ENCODE assay signal across 24 cellular contexts in genomic region chr3:119376758-119377157, GRCh38.
"Had no signal": no experiment of that assay in that cellular context is flagged by ENCODE, and none has a peak within 500 bp of the region (broad histone marks: within the 10 kb centered on the region; RNA-seq: fewer than 3 reads in every experiment).

No MANE protein-coding gene starts in this region.

- H3K4me1 ChIP-seq: esophagus squamous epithelium, lower lobe of right lung, right atrium auricular region, sigmoid colon, stomach, suprapubic skin, thyroid gland had no signal

- H3K79me2 ChIP-seq: hepatocyte had no signal

- ATAC-seq: effector memory CD8-positive, alpha-beta T cell; lower lobe of right lung; natural killer cell had no signal

- H3K4me3 ChIP-seq: esophagus squamous epithelium, hepatocyte, left ventricle myocardium inferior, lower lobe of right lung, ovary, right atrium auricular region, sigmoid colon, stomach, suprapubic skin, thyroid gland had no signal

- H3K27ac Mint-ChIP-seq: dendritic cell treated with granulocyte-macrophage colony-stimulating factor and Interleukin-4, amounts not matched to agents 40 ng/mL and 50 ng/mL, for 4 days; effector memory CD8-positive, alpha-beta T cell; mesothelial cell of epicardium; natural killer cell; type B pancreatic cell had no signal

- H3K36me3 ChIP-seq: ovary, thyroid gland had no signal

- H3K4me3 Mint-ChIP-seq: dendritic cell treated with granulocyte-macrophage colony-stimulating factor and Interleukin-4, amounts not matched to agents 40 ng/mL and 50 ng/mL, for 4 days; effector memory CD8-positive, alpha-beta T cell; memory B cell; mesothelial cell of epicardium; natural killer cell; neural crest cell; type B pancreatic cell had no signal

- H3K27ac ChIP-seq: esophagus squamous epithelium, hepatocyte, lower lobe of right lung, ovary, right atrium auricular region, sigmoid colon, stomach, suprapubic skin, thyroid gland had no signal

- H2AFZ ChIP-seq: hepatocyte had no signal

- H3K27me3 Mint-ChIP-seq: dendritic cell treated with granulocyte-macrophage colony-stimulating factor and Interleukin-4, amounts not matched to agents 40 ng/mL and 50 ng/mL, for 4 days; effector memory CD8-positive, alpha-beta T cell; memory B cell; type B pancreatic cell had no signal

- DNase-seq: effector memory CD8-positive, alpha-beta T cell; esophagus squamous epithelium; foreskin melanocyte; head of caudate nucleus; kidney; left cardiac atrium; left ventricle myocardium inferior; lower lobe of right lung; natural killer cell; ovary; sigmoid colon; small intestine; stimulated activated CD4-positive, alpha-beta T cell treated with anti-CD3 and anti-CD28 coated beads, Interleukin-12 subunit alpha, Interleukin-12 subunit beta, amount 100 ng/mL, for 4 hours; stimulated activated naive CD4-positive, alpha-beta T cell; stomach; thyroid gland had no signal

- H3K27me3 ChIP-seq: esophagus squamous epithelium, hepatocyte, ovary, right atrium auricular region, sigmoid colon, stomach, suprapubic skin, thyroid gland had no signal

- H3K36me3 Mint-ChIP-seq: mesothelial cell of epicardium, natural killer cell had no signal

- H3K9me3 Mint-ChIP-seq: dendritic cell treated with granulocyte-macrophage colony-stimulating factor and Interleukin-4, amounts not matched to agents 40 ng/mL and 50 ng/mL, for 4 days; effector memory CD8-positive, alpha-beta T cell; memory B cell; mesothelial cell of epicardium; natural killer cell; neural crest cell; type B pancreatic cell had no signal

- H3K9me3 ChIP-seq: esophagus squamous epithelium, left ventricle myocardium inferior, lower lobe of right lung, ovary, right atrium auricular region, sigmoid colon, stomach, suprapubic skin, thyroid gland had no signal

- H3K4me2 ChIP-seq: hepatocyte had no signal

- H3K4me1 Mint-ChIP-seq: mesothelial cell of epicardium, neural crest cell had no signal
